Comparison of ENCODE assay signal across 20 cellular contexts in genomic region chr22:25086902-25087282, GRCh38.
DNase-seq lines count a peak whose midpoint lies in the region; ATAC-seq and TF ChIP-seq lines count a peak whose summit lies in the region.
"Had no signal": no experiment of that assay in that cellular context is flagged by ENCODE, and none has a peak within 500 bp of the region (broad histone marks: within the 10 kb centered on the region; RNA-seq: fewer than 3 reads in every experiment).

No MANE protein-coding gene starts in this region.

- no peak overlapping the region for H2AFZ ChIP-seq in osteoblast (ENCODE audit: low read length)

- H3K27me3 ChIP-seq in BLaER1 (no peaks in the 10 kb centered on the region), osteoblast (ENCODE audit: insufficient read depth, low read length) (no peaks in the 10 kb centered on the region), SJCRH30 (no peaks in the 10 kb centered on the region)
- H3K27me3 ChIP-seq: esophagus muscularis mucosa had no signal

- peaks cover 42% of the 10 kb centered on the region for H3K4me1 Mint-ChIP-seq in activated CD8-positive, alpha-beta T cell treated with anti-CD3 and anti-CD28 coated beads, Interleukin-2, amount 10 ng/mL, durations not matched to agents 7 days and 5 days (ENCODE audit: low read depth)
- peaks cover 50% of the 10 kb centered on the region for H3K4me1 Mint-ChIP-seq in activated CD8-positive, alpha-beta T cell treated with anti-CD3 and anti-CD28 coated beads for 36 hours (ENCODE audit: low read depth)
- peaks cover 48% of the 10 kb centered on the region for H3K4me1 Mint-ChIP-seq in activated T-helper 2 cell treated with anti-CD3 and anti-CD28 coated beads, Interferon-gamma antibody, Interleukin-2, Interleukin-4, amounts not matched to agents 10 μg/mL and 5 μg/mL and 100 μg/mL, durations not matched to agents 14 hours and 24 hours and 36 hours (ENCODE audit: low read depth)

- ATAC-seq in activated CD8-positive, alpha-beta T cell treated with anti-CD3 and anti-CD28 coated beads, Interleukin-2, amount 10 ng/mL, durations not matched to agents 7 days and 5 days, result no peak
- ATAC-seq in activated CD8-positive, alpha-beta T cell treated with anti-CD3 and anti-CD28 coated beads for 36 hours, result no peak
- ATAC-seq in HG02938 (IDR thresholded peaks at IDR 0.05; ENCODE audit: unreplicated experiment), result no peak

- no peak for TF ChIP-seq CTCF in activated CD8-positive, alpha-beta T cell treated with anti-CD3 and anti-CD28 coated beads for 36 hours (IDR thresholded peaks at IDR 0.05)
- TF ChIP-seq CTCF in osteoblast (IDR thresholded peaks at IDR 0.05; ENCODE audit: extremely low read depth, low read depth, low read length), result no peak

- H3K9ac ChIP-seq in BLaER1, result no peak overlapping the region
- H3K9ac ChIP-seq: KMS-11 had no signal

- H4K20me1 ChIP-seq in BLaER1 (no peaks in the 10 kb centered on the region), osteoblast (ENCODE audit: insufficient read depth, low read length) (peaks cover 16% of the 10 kb centered on the region)

- H3K36me3 ChIP-seq in BLaER1 (no peaks in the 10 kb centered on the region), osteoblast (ENCODE audit: insufficient read depth, low read length) (no peaks in the 10 kb centered on the region), SJCRH30 (no peaks in the 10 kb centered on the region)
- H3K36me3 ChIP-seq: esophagus muscularis mucosa had no signal

- intact Hi-C loops in activated CD8-positive, alpha-beta T cell treated with anti-CD3 and anti-CD28 coated beads for 36 hours (cut with micrococcal nuclease), result no loop called here
- intact Hi-C loops in activated T-helper 2 cell treated with anti-CD3 and anti-CD28 coated beads, Interferon-gamma antibody, Interleukin-2, Interleukin-4, amounts not matched to agents 10 μg/mL and 5 μg/mL and 100 μg/mL, durations not matched to agents 14 hours and 24 hours and 36 hours (cut with micrococcal nuclease), result loop anchor here (1.0 to 2.0 kb wide), 2 partner anchors 16 to 27 kb away; no protein-coding TSS in a partner anchor

- POLR2A ChIA-PET in activated CD8-positive, alpha-beta T cell treated with anti-CD3 and anti-CD28 coated beads, Interleukin-2, amount 10 ng/mL, durations not matched to agents 7 days and 5 days (lab: Charles Lee), result interaction anchor here (1.0 to 1.7 kb wide), 2 partner anchors 11 to 19 kb away, joined by 4 to 8 read pairs; no protein-coding TSS in a partner anchor
- POLR2A ChIA-PET in activated CD8-positive, alpha-beta T cell treated with anti-CD3 and anti-CD28 coated beads for 36 hours (lab: Charles Lee), result interaction anchor here (0.7 to 1.6 kb wide), 11 partner anchors 9 to 517 kb away, joined by 3 to 14 read pairs (median 4); no protein-coding TSS in a partner anchor

- H3K9me3 ChIP-seq in BLaER1 (no peaks in the 10 kb centered on the region), osteoblast (ENCODE audit: low read depth, low read length) (no peaks in the 10 kb centered on the region), SJCRH30 (replicated peaks) (no peaks in the 10 kb centered on the region)
- H3K9me3 ChIP-seq: A549, esophagus muscularis mucosa had no signal

- peak overlapping the region; percentile 83 for H3K27ac Mint-ChIP-seq in activated CD8-positive, alpha-beta T cell treated with anti-CD3 and anti-CD28 coated beads, Interleukin-2, amount 10 ng/mL, durations not matched to agents 7 days and 5 days
- no peak overlapping the region for H3K27ac Mint-ChIP-seq in activated CD8-positive, alpha-beta T cell treated with anti-CD3 and anti-CD28 coated beads for 36 hours
- H3K27ac Mint-ChIP-seq in activated T-helper 2 cell treated with anti-CD3 and anti-CD28 coated beads, Interferon-gamma antibody, Interleukin-2, Interleukin-4, amounts not matched to agents 10 μg/mL and 5 μg/mL and 100 μg/mL, durations not matched to agents 14 hours and 24 hours and 36 hours, result peak overlapping the region; percentile 18
- H3K27ac Mint-ChIP-seq: activated B cell treated with CpG ODN at 0.5 μM for 24 hours, HFFc6 had no signal

- peaks cover 72% of the 10 kb centered on the region for H3K4me1 ChIP-seq in BLaER1
- H3K4me1 ChIP-seq in osteoblast (ENCODE audit: insufficient read depth, low read length), result peaks cover 2% of the 10 kb centered on the region
- H3K4me1 ChIP-seq in SJCRH30, result peaks cover 28% of the 10 kb centered on the region

- H3K27me3 Mint-ChIP-seq in activated CD8-positive, alpha-beta T cell treated with anti-CD3 and anti-CD28 coated beads, Interleukin-2, amount 10 ng/mL, durations not matched to agents 7 days and 5 days (ENCODE audit: low read depth), result no peaks in the 10 kb centered on the region
- H3K27me3 Mint-ChIP-seq in activated CD8-positive, alpha-beta T cell treated with anti-CD3 and anti-CD28 coated beads for 36 hours, result no peaks in the 10 kb centered on the region
- no peaks in the 10 kb centered on the region for H3K27me3 Mint-ChIP-seq in activated T-helper 2 cell treated with anti-CD3 and anti-CD28 coated beads, Interferon-gamma antibody, Interleukin-2, Interleukin-4, amounts not matched to agents 10 μg/mL and 5 μg/mL and 100 μg/mL, durations not matched to agents 14 hours and 24 hours and 36 hours (ENCODE audit: low read depth)
- H3K27me3 Mint-ChIP-seq: activated naive CD8-positive, alpha-beta T cell had no signal

- H3K4me3 ChIP-seq in BLaER1, result no peak overlapping the region
- no peak overlapping the region for H3K4me3 ChIP-seq in osteoblast (ENCODE audit: insufficient read depth, low read length)
- no peak overlapping the region for H3K4me3 ChIP-seq in SJCRH30
- H3K4me3 ChIP-seq: A549, esophagus muscularis mucosa had no signal

- CTCF ChIA-PET in activated CD8-positive, alpha-beta T cell treated with anti-CD3 and anti-CD28 coated beads, Interleukin-2, amount 10 ng/mL, durations not matched to agents 7 days and 5 days (lab: Charles Lee), result interaction anchor here (0.7 to 1.9 kb wide), 8 partner anchors 10 to 115 kb away, joined by 3 to 13 read pairs (median 4); no protein-coding TSS in a partner anchor
- CTCF ChIA-PET in activated CD8-positive, alpha-beta T cell treated with anti-CD3 and anti-CD28 coated beads for 36 hours (lab: Charles Lee), result interaction anchor here (0.9 to 2.2 kb wide), 6 partner anchors 11 to 86 kb away, joined by 3 to 11 read pairs (median 5); no protein-coding TSS in a partner anchor

- H3K4me2 ChIP-seq in BLaER1 (peak overlapping the region; percentile 74), osteoblast (ENCODE audit: insufficient read depth, low read length) (peak overlapping the region; percentile 23)

- H3K4me3 Mint-ChIP-seq in activated CD8-positive, alpha-beta T cell treated with anti-CD3 and anti-CD28 coated beads, Interleukin-2, amount 10 ng/mL, durations not matched to agents 7 days and 5 days, result no peak overlapping the region
- H3K4me3 Mint-ChIP-seq in activated CD8-positive, alpha-beta T cell treated with anti-CD3 and anti-CD28 coated beads for 36 hours, result no peak overlapping the region
- no peak overlapping the region for H3K4me3 Mint-ChIP-seq in activated T-helper 2 cell treated with anti-CD3 and anti-CD28 coated beads, Interferon-gamma antibody, Interleukin-2, Interleukin-4, amounts not matched to agents 10 μg/mL and 5 μg/mL and 100 μg/mL, durations not matched to agents 14 hours and 24 hours and 36 hours (ENCODE audit: low read depth)
- H3K4me3 Mint-ChIP-seq: activated B cell treated with CpG ODN at 0.5 μM for 24 hours; activated naive CD8-positive, alpha-beta T cell; HFFc6 had no signal

- no peaks in the 10 kb centered on the region for H3K79me2 ChIP-seq in osteoblast (ENCODE audit: insufficient read depth, low read length)

- peaks cover 4% of the 10 kb centered on the region for H3K36me3 Mint-ChIP-seq in activated CD8-positive, alpha-beta T cell treated with anti-CD3 and anti-CD28 coated beads, Interleukin-2, amount 10 ng/mL, durations not matched to agents 7 days and 5 days (ENCODE audit: low read depth)
- H3K36me3 Mint-ChIP-seq in activated CD8-positive, alpha-beta T cell treated with anti-CD3 and anti-CD28 coated beads for 36 hours (ENCODE audit: low read depth), result no peaks in the 10 kb centered on the region
- no peaks in the 10 kb centered on the region for H3K36me3 Mint-ChIP-seq in activated T-helper 2 cell treated with anti-CD3 and anti-CD28 coated beads, Interferon-gamma antibody, Interleukin-2, Interleukin-4, amounts not matched to agents 10 μg/mL and 5 μg/mL and 100 μg/mL, durations not matched to agents 14 hours and 24 hours and 36 hours (ENCODE audit: low read depth)
- H3K36me3 Mint-ChIP-seq: activated naive CD8-positive, alpha-beta T cell had no signal

- H3K9me3 Mint-ChIP-seq in activated CD8-positive, alpha-beta T cell treated with anti-CD3 and anti-CD28 coated beads, Interleukin-2, amount 10 ng/mL, durations not matched to agents 7 days and 5 days (ENCODE audit: insufficient read depth), result no peaks in the 10 kb centered on the region
- no peaks in the 10 kb centered on the region for H3K9me3 Mint-ChIP-seq in activated CD8-positive, alpha-beta T cell treated with anti-CD3 and anti-CD28 coated beads for 36 hours
- H3K9me3 Mint-ChIP-seq in activated T-helper 2 cell treated with anti-CD3 and anti-CD28 coated beads, Interferon-gamma antibody, Interleukin-2, Interleukin-4, amounts not matched to agents 10 μg/mL and 5 μg/mL and 100 μg/mL, durations not matched to agents 14 hours and 24 hours and 36 hours, result no peaks in the 10 kb centered on the region
- H3K9me3 Mint-ChIP-seq: activated B cell treated with CpG ODN at 0.5 μM for 24 hours had no signal

- H3K27ac ChIP-seq in BLaER1 (peak overlapping the region; percentile 75), osteoblast (ENCODE audit: low read depth, low read length) (no peak overlapping the region), SJCRH30 (no peak overlapping the region; the same call in 1 of the 2 replicates)
- H3K27ac ChIP-seq: A549, esophagus muscularis mucosa, KMS-11 had no signal

- no peak for DNase-seq in activated CD8-positive, alpha-beta T cell treated with anti-CD3 and anti-CD28 coated beads, Interleukin-2, amount 10 ng/mL, durations not matched to agents 7 days and 5 days
- no peak for DNase-seq in activated CD8-positive, alpha-beta T cell treated with anti-CD3 and anti-CD28 coated beads for 36 hours
- DNase-seq in activated T-helper 2 cell treated with anti-CD3 and anti-CD28 coated beads, Interferon-gamma antibody, Interleukin-2, Interleukin-4, amounts not matched to agents 10 μg/mL and 5 μg/mL and 100 μg/mL, durations not matched to agents 14 hours and 24 hours and 36 hours (ENCODE audit: low spot score), result no peak
- DNase-seq in osteoblast (ENCODE audit: insufficient read length, low spot score, missing footprints) (no peak), SJCRH30 (no peak)
- no peak for DNase-seq in central memory CD4-positive, alpha-beta T cell
- DNase-seq: activated B cell treated with CpG ODN at 0.5 μM for 24 hours; effector memory CD4-positive, alpha-beta T cell; foreskin melanocyte; GDM1; HFFc6; NCI-H1436; NCI-H446; OCI-M1 had no signal
